2 cellular contexts compared by ENCODE assay signal in the genomic region with DNA sequence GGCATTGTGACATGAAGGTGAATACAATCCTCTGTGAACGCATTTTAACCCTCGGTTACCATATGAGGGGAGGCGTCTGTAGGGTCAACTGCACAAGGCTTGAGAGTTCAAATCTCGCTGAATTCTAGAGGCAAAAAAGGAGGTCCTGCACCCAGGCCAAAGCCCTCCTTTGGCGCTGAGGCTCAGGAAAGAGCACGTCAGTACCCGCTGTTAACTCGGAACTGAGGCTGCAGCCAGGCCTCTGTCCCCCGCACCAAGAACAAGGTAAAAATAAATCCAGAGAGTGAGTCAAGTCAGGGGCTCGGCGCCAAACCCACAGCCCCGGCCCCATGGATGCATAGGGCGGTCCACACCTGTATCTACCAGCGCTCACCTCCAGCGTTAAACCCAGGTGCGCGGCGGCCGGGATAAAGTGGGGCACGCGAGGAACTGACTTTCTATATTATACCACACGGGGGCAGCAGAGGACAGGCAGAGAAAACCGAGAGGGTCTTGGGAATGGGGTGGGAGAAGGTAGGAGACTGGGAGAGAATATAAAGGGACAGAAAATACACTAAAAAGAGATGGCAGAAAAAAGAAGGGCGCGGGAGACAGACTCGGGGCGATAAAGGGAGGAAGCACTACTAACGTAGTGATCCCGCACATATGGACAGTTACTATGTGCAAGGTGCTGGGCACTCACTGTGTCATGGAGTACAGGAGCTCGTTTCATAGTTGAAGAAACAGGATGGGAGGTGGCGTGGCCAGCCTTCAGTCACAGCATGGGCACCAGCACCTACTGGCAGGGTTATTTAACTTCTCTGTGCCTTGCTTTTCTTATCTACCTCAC.
A peak's percentile ranks its signal among the peaks of the same experiment; 100 is the strongest.
TF ChIP-seq lines count a peak whose summit lies in the region.

No MANE protein-coding gene starts in this region.

TF ChIP-seq in HCT116, 20 proteins besides CTCF, POLR2A, EP300 and RAD21 (continued from another document):
- TF ChIP-seq EZH2 (IDR thresholded peaks at IDR 0.05) (no peak), CEBPB (IDR thresholded peaks at IDR 0.05; ENCODE audit: low read depth) (no peak), SRF (IDR thresholded peaks at IDR 0.05; ENCODE audit: low read depth) (no peak), JUND (IDR thresholded peaks at IDR 0.05) (no peak), REST (IDR thresholded peaks at IDR 0.05; ENCODE audit: low read depth) (no peak), MAX (IDR thresholded peaks at IDR 0.05) (no peak), EGR1 (IDR thresholded peaks at IDR 0.05; ENCODE audit: low read depth) (no peak)

TF ChIP-seq in GM12878, 131 proteins besides CTCF, POLR2A, EP300 and RAD21 (continued from another document):
- TF ChIP-seq SMC3 (IDR thresholded peaks at IDR 0.05; ENCODE audit: borderline replicate concordance, low read length) (peak; percentile 65), NR2F1 (conservative IDR thresholded peaks at IDR 0.05) (no peak), NRF1 (conservative IDR thresholded peaks at IDR 0.05; ENCODE audit: low read depth, low read length) (no peak), YY1 (IDR thresholded peaks at IDR 0.05; ENCODE audit: low read depth, low read length) (0 out of 2 replicates have a peak, but pooled peaks have one; percentile 14)
